In genomic region chr7:138857728-138858127, GRCh38 we compare ENCODE assay signal across 12 cellular contexts. TPM values are rescaled to one million over a fixed set of nuclear protein-coding genes. Genes with fewer than 3 reads are reported as not detected.
"Had no signal": no experiment of that assay in that cellular context is flagged by ENCODE, and none has a peak within 500 bp of the region (broad histone marks: within the 10 kb centered on the region; RNA-seq: fewer than 3 reads in every experiment).

No MANE protein-coding gene starts in this region.

- H3K36me3 ChIP-seq: HAP-1 had no signal

- ATAC-seq: GM23338, HCT116 had no signal

- H3K9me3 ChIP-seq: HAP-1 had no signal

- H3K27ac ChIP-seq: GM23248 had no signal

- H3K4me3 ChIP-seq: GM23248, GM23338, HAP-1 had no signal

- H3K9ac ChIP-seq: GM23248 had no signal

- FAIRE-seq: H1, H54 had no signal

- H3K4me2 ChIP-seq: GM23338 had no signal

- DNase-seq: GM23248, GOT3, H7, H9, HCEC 1CT, HFFc6 had no signal

- H2AFZ ChIP-seq: GM23248, GM23338 had no signal

RNA-seq across cellular contexts. Expression of gene TMEM213, which starts 59.9 kb away (rescaled TPM):
- total RNA-seq: GM23248, GM23338, H4, H7, HFFc6 had no signal
- polyA plus RNA-seq: GM23248 had no signal
